In the genomic region with DNA sequence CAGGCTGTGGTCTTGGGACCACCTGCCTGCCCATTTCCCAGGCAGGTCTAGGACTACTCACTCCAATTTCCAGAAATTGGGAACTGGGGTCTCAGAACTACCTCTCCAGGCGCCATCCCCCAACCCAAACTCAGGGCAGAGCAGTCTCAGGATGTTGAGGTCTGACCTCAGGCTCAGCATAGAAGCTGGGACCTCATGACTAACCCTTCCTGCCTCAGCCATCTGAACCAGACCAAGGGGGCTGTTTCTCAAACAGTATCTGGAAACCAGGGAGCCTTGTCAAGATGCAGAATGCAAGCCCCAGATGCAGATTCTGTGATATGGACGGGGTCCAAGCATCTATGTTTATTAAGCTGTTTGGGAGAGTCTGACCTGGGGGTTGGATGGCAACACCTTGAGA, we compare ENCODE assay signal across 15 cellular contexts. TPM values are rescaled to one million over a fixed set of nuclear protein-coding genes. Genes with fewer than 3 reads are reported as not detected.
DNase-seq lines count a peak whose midpoint lies in the region; ATAC-seq and TF ChIP-seq lines count a peak whose summit lies in the region.
"Had no signal": no experiment of that assay in that cellular context is flagged by ENCODE, and none has a peak within 500 bp of the region (broad histone marks: within the 10 kb centered on the region; RNA-seq: fewer than 3 reads in every experiment).

No MANE protein-coding gene starts in this region.

- H3K9me3 ChIP-seq in MG63 (no peaks in the 10 kb centered on the region), psoas muscle (no peaks in the 10 kb centered on the region), left ventricle myocardium inferior (replicated peaks) (no peaks in the 10 kb centered on the region)

- no peaks in the 10 kb centered on the region for H3K9me3 Mint-ChIP-seq in activated CD4-positive, alpha-beta T cell treated with anti-CD3 and anti-CD28 coated beads, Interleukin-2, amount 10 ng/mL, durations not matched to agents 7 days and 5 days
- H3K9me3 Mint-ChIP-seq in brain = peaks cover 0 to 5% (median 0%) of the 10 kb centered on the region in 5 experiments

- H3K36me3 ChIP-seq in MG63 (peaks cover 34% of the 10 kb centered on the region), psoas muscle (ENCODE audit: insufficient read depth in 1 of 2, low read depth in 1 of 2) (peaks cover 0 to 22% of the 10 kb centered on the region in 2 donors), left ventricle myocardium inferior (peaks cover 14% of the 10 kb centered on the region)

- TF ChIP-seq CTCF in brain (conservative IDR thresholded peaks at IDR 0.05) (no peak), psoas muscle (IDR thresholded peaks at IDR 0.05) (no peak), left ventricle myocardium inferior (IDR thresholded peaks at IDR 0.05; ENCODE audit: borderline replicate concordance) (no peak)

- peaks cover 7% of the 10 kb centered on the region for H3K36me3 Mint-ChIP-seq in activated CD4-positive, alpha-beta T cell treated with anti-CD3 and anti-CD28 coated beads, Interleukin-2, amount 10 ng/mL, durations not matched to agents 7 days and 5 days (ENCODE audit: low read depth)
- H3K36me3 Mint-ChIP-seq in brain = no peaks in the 10 kb centered on the region

- H3K4me3 Mint-ChIP-seq in activated CD4-positive, alpha-beta T cell treated with anti-CD3 and anti-CD28 coated beads, Interleukin-2, amount 10 ng/mL, durations not matched to agents 7 days and 5 days = peak overlapping the region; percentile 92
- peak overlapping the region; percentile 49 to 96 (median 83) for H3K4me3 Mint-ChIP-seq in brain

- H3K4me3 ChIP-seq in MG63 (peak overlapping the region; percentile 82), psoas muscle (peak overlapping the region; percentile 93), left ventricle myocardium inferior (no peak overlapping the region)

- intact Hi-C loops in psoas muscle (cut with DNase I) (no loop called here), left ventricle myocardium inferior (cut with micrococcal nuclease) (no loop called here)

- ATAC-seq in psoas muscle = no peak

- H3K4me1 Mint-ChIP-seq in activated CD4-positive, alpha-beta T cell treated with anti-CD3 and anti-CD28 coated beads, Interleukin-2, amount 10 ng/mL, durations not matched to agents 7 days and 5 days = peaks cover 24% of the 10 kb centered on the region
- H3K4me1 Mint-ChIP-seq in brain = peaks cover 15% of the 10 kb centered on the region

- H3K27ac ChIP-seq in psoas muscle (no peak overlapping the region), left ventricle myocardium inferior (replicated peaks) (no peak overlapping the region)

- CTCF ChIA-PET in activated CD4-positive, alpha-beta T cell treated with anti-CD3 and anti-CD28 coated beads, Interleukin-2, amount 10 ng/mL, durations not matched to agents 7 days and 5 days (lab: Charles Lee) = interaction anchor here (2.4 kb wide), 1 partner anchor 9 kb away, joined by 7 read pairs; no protein-coding TSS in a partner anchor

- H3K27me3 ChIP-seq in MG63 = no peaks in the 10 kb centered on the region
- no peaks in the 10 kb centered on the region for H3K27me3 ChIP-seq in psoas muscle (ENCODE audit: insufficient read depth in 3 of 3, low read length in 2 of 3)
- no peaks in the 10 kb centered on the region for H3K27me3 ChIP-seq in left ventricle myocardium inferior (ENCODE audit: low read depth)

- H3K27ac Mint-ChIP-seq in activated CD4-positive, alpha-beta T cell treated with anti-CD3 and anti-CD28 coated beads, Interleukin-2, amount 10 ng/mL, durations not matched to agents 7 days and 5 days = no peak overlapping the region
- no peak overlapping the region for H3K27ac Mint-ChIP-seq in brain

- no peaks in the 10 kb centered on the region for H3K27me3 Mint-ChIP-seq in activated CD4-positive, alpha-beta T cell treated with anti-CD3 and anti-CD28 coated beads, Interleukin-2, amount 10 ng/mL, durations not matched to agents 7 days and 5 days
- H3K27me3 Mint-ChIP-seq in brain = no peaks in the 10 kb centered on the region

- H3K4me1 ChIP-seq in psoas muscle = peaks cover 10% of the 10 kb centered on the region
- peaks cover 23% of the 10 kb centered on the region for H3K4me1 ChIP-seq in left ventricle myocardium inferior

- no peak for DNase-seq in activated CD4-positive, alpha-beta T cell treated with anti-CD3 and anti-CD28 coated beads, Interleukin-2, amount 10 ng/mL, durations not matched to agents 7 days and 5 days
- no peak for DNase-seq in activated CD4-positive, alpha-beta T cell treated with anti-CD3 and anti-CD28 coated beads, Interleukin-2, amount 50 U/mL, for 48 hours
- DNase-seq in MG63 = no peak
- no peak for DNase-seq in psoas muscle
- no peak for DNase-seq in C1 segment of cervical spinal cord (lab: John Stamatoyannopoulos, UW)
- no peak for DNase-seq in SIG-M5 (lab: John Stamatoyannopoulos, UW)
- DNase-seq in left ventricle myocardium inferior = no peak
- DNase-seq: activated effector memory CD4-positive, alpha-beta T cell treated with Interleukin-2 at 50 U/mL for 16 hours; GF-D8; kidney glomerular epithelial cell; NCI-H187 treated with DMSO at 0.1 percent for 48 hours; posterior cingulate gyrus; stimulated activated CD4-positive, alpha-beta T cell treated with anti-CD3 and anti-CD28 coated beads, Interleukin-2, amount 100 ng/mL, for 48 hours had no signal

- WGBS in psoas muscle, 3 donors = 74 to 78% (median 77%) methylated on average over 2 of the region's 2 CpGs

- POLR2A ChIA-PET in activated CD4-positive, alpha-beta T cell treated with anti-CD3 and anti-CD28 coated beads, Interleukin-2, amount 10 ng/mL, durations not matched to agents 7 days and 5 days (lab: Charles Lee) = no interaction called here

RNA-seq across cellular contexts. Expression of a gene that starts 1.3 kb away (rescaled TPM):
- total RNA-seq in activated CD4-positive, alpha-beta T cell treated with anti-CD3 and anti-CD28 coated beads, Interleukin-2, amount 10 ng/mL, durations not matched to agents 7 days and 5 days = 1 to 10 TPM; 5.3 to 5.9 TPM
- total RNA-seq in MG63 (2014; rRNA removed; shearing (Covaris generic); ENCODE audit: low replicate concordance) = 31.3 and 46.1 TPM in 2 replicates
- 10.7 TPM for polyA plus RNA-seq in brain (ENCODE audit: insufficient read depth, low read depth, low replicate concordance)
- 1 to 10 TPM; 1.2 to 2.2 (median 1.6) TPM for total RNA-seq in psoas muscle
- polyA plus RNA-seq in psoas muscle = 1 to 10 TPM; 4.1 to 9.2 (median 4.4) TPM
- total RNA-seq in left ventricle myocardium inferior = 1.8 TPM

RNA-seq across cellular contexts. Expression of a gene that starts 7.3 kb away (rescaled TPM):
- not detected for total RNA-seq in activated CD4-positive, alpha-beta T cell treated with anti-CD3 and anti-CD28 coated beads, Interleukin-2, amount 10 ng/mL, durations not matched to agents 7 days and 5 days
- total RNA-seq in MG63 (2014; rRNA removed; shearing (Covaris generic); ENCODE audit: low replicate concordance) = not detected in 2 replicates
- polyA plus RNA-seq in brain (ENCODE audit: insufficient read depth, low read depth, low replicate concordance) = not detected
- total RNA-seq in psoas muscle = not detected
- not detected for polyA plus RNA-seq in psoas muscle
- total RNA-seq in left ventricle myocardium inferior = not detected
- total RNA-seq: fibroblast of villous mesenchyme had no signal

RNA-seq across cellular contexts. Expression of a gene that starts 13.4 kb away (rescaled TPM):
- 100 to 1,000 TPM in 1 of 2 experiments, 10 to 100 TPM in 1; 89.9 to 102 TPM for total RNA-seq in activated CD4-positive, alpha-beta T cell treated with anti-CD3 and anti-CD28 coated beads, Interleukin-2, amount 10 ng/mL, durations not matched to agents 7 days and 5 days
- 127 and 140 TPM in 2 replicates for total RNA-seq in MG63 (2014; rRNA removed; shearing (Covaris generic); ENCODE audit: low replicate concordance)
- 243 TPM for polyA plus RNA-seq in brain (ENCODE audit: insufficient read depth, low read depth, low replicate concordance)
- total RNA-seq in psoas muscle = 10 to 100 TPM; 75.6 to 86.7 (median 82.9) TPM
- polyA plus RNA-seq in psoas muscle = 10 to 100 TPM; 70.0 to 84.2 (median 83.8) TPM
- 50.8 TPM for total RNA-seq in left ventricle myocardium inferior

RNA-seq across cellular contexts. Expression of a gene that starts 28.5 kb away (rescaled TPM):
- 10 to 100 TPM; 14.4 to 19.6 TPM for total RNA-seq in activated CD4-positive, alpha-beta T cell treated with anti-CD3 and anti-CD28 coated beads, Interleukin-2, amount 10 ng/mL, durations not matched to agents 7 days and 5 days
- 9.9 and 18.8 TPM in 2 replicates for total RNA-seq in MG63 (2014; rRNA removed; shearing (Covaris generic); ENCODE audit: low replicate concordance)
- 16.5 TPM for polyA plus RNA-seq in brain (ENCODE audit: insufficient read depth, low read depth, low replicate concordance)
- total RNA-seq in psoas muscle = 1 to 10 TPM; 1.8 to 5.8 (median 3.7) TPM
- 1 to 10 TPM; 3.8 to 9.1 (median 5.8) TPM for polyA plus RNA-seq in psoas muscle
- 8.4 TPM for total RNA-seq in left ventricle myocardium inferior

RNA-seq across cellular contexts. Expression of a gene that starts 28.5 kb away (rescaled TPM):
- total RNA-seq in activated CD4-positive, alpha-beta T cell treated with anti-CD3 and anti-CD28 coated beads, Interleukin-2, amount 10 ng/mL, durations not matched to agents 7 days and 5 days = 100 to 1,000 TPM; 130 to 143 TPM
- total RNA-seq in MG63 (2014; rRNA removed; shearing (Covaris generic); ENCODE audit: low replicate concordance) = 37.5 and 91.0 TPM in 2 replicates
- polyA plus RNA-seq in brain (ENCODE audit: insufficient read depth, low read depth, low replicate concordance) (24.5 TPM), psoas muscle (10 to 100 TPM in 2 of 3 donors, 1 to 10 TPM in 1; 9.6 to 17.8 (median 14.1) TPM)
- total RNA-seq in psoas muscle (10 to 100 TPM; 14.6 to 20.5 (median 16.2) TPM), left ventricle myocardium inferior (26.7 TPM)
